In genomic region chr4:69878250-69878649, GRCh38 we compare ENCODE assay signal across 23 cellular contexts. TPM values are rescaled to one million over a fixed set of nuclear protein-coding genes. Genes with fewer than 3 reads are reported as not detected.
DNase-seq lines count a peak whose midpoint lies in the region; ATAC-seq and TF ChIP-seq lines count a peak whose summit lies in the region.
"Had no signal": no experiment of that assay in that cellular context is flagged by ENCODE, and none has a peak within 500 bp of the region (broad histone marks: within the 10 kb centered on the region; RNA-seq: fewer than 3 reads in every experiment).

No MANE protein-coding gene starts in this region.

- no peak overlapping the region for H3K4me3 Mint-ChIP-seq in mesothelial cell of epicardium
- H3K4me3 Mint-ChIP-seq in progenitor cell of endocrine pancreas (ENCODE audit: low read depth), result no peak overlapping the region
- H3K4me3 Mint-ChIP-seq in activated T-cell treated with anti-CD3 and anti-CD28 coated beads, Interleukin-2, amount 50 U/mL, for 4 hours, result no peak overlapping the region
- H3K4me3 Mint-ChIP-seq: CD4-positive, alpha-beta memory T cell; GM23338; H9 had no signal

- H3K36me3 Mint-ChIP-seq in mesothelial cell of epicardium (no peaks in the 10 kb centered on the region), progenitor cell of endocrine pancreas (ENCODE audit: insufficient read depth) (peaks cover 1% of the 10 kb centered on the region)
- H3K36me3 Mint-ChIP-seq in activated T-cell treated with anti-CD3 and anti-CD28 coated beads, Interleukin-2, amount 50 U/mL, for 4 hours (ENCODE audit: insufficient read depth), result no peaks in the 10 kb centered on the region
- H3K36me3 Mint-ChIP-seq: CD4-positive, alpha-beta memory T cell had no signal

- H3K4me3 ChIP-seq in fibroblast of pulmonary artery (replicated peaks; ENCODE audit: low read depth, low read length), result no peak overlapping the region
- H3K4me3 ChIP-seq: GM23338 had no signal

- H3K9me3 Mint-ChIP-seq in mesothelial cell of epicardium (no peaks in the 10 kb centered on the region), progenitor cell of endocrine pancreas (ENCODE audit: low read depth) (peaks cover 7% of the 10 kb centered on the region)
- H3K9me3 Mint-ChIP-seq in activated T-cell treated with anti-CD3 and anti-CD28 coated beads, Interleukin-2, amount 50 U/mL, for 4 hours, result no peaks in the 10 kb centered on the region

- no peak for TF ChIP-seq CTCF in fibroblast of pulmonary artery (IDR thresholded peaks at IDR 0.05; ENCODE audit: low read length, missing control alignments)
- TF ChIP-seq CTCF in mesothelial cell of epicardium (IDR thresholded peaks at IDR 0.05; ENCODE audit: unreplicated experiment), result no peak
- no peak for TF ChIP-seq CTCF in progenitor cell of endocrine pancreas (IDR thresholded peaks at IDR 0.05; ENCODE audit: unreplicated experiment)

- H3K4me1 Mint-ChIP-seq in mesothelial cell of epicardium (peaks cover 45% of the 10 kb centered on the region), progenitor cell of endocrine pancreas (ENCODE audit: low read depth) (peaks cover 33% of the 10 kb centered on the region)
- no peaks in the 10 kb centered on the region for H3K4me1 Mint-ChIP-seq in activated T-cell treated with anti-CD3 and anti-CD28 coated beads, Interleukin-2, amount 50 U/mL, for 4 hours (ENCODE audit: low read depth)
- H3K4me1 Mint-ChIP-seq: CD4-positive, alpha-beta memory T cell; GM23338; H9 had no signal

- no peak for ATAC-seq in activated T-cell treated with anti-CD3 and anti-CD28 coated beads, Interleukin-2, amount 50 U/mL, for 4 hours
- ATAC-seq: GM23338, HCT116 had no signal

- DNase-seq in amniotic epithelial cell (ENCODE audit: low read depth) (peak; percentile 39), fibroblast of pulmonary artery (ENCODE audit: low read depth) (peak; percentile 54), mesothelial cell of epicardium (ENCODE audit: low spot score in 2 of 2, unreplicated experiment in 2 of 2) (no peak), progenitor cell of endocrine pancreas (ENCODE audit: low spot score, unreplicated experiment) (no peak), NCI-H187 (lab: John Stamatoyannopoulos, UW) (no peak), putamen (ENCODE audit: low spot score) (no peak), NOMO-1 (lab: John Stamatoyannopoulos, UW; ENCODE audit: unreplicated experiment in 2 of 2) (no peak)
- no peak for DNase-seq in activated T-cell treated with anti-CD3 and anti-CD28 coated beads, Interleukin-2, amount 50 U/mL, for 4 hours
- DNase-seq: C1 segment of cervical spinal cord; Calu3; CD4-positive, alpha-beta memory T cell; COR-L47; DMS53; DMS79 treated with DMSO at 0.1 percent for 48 hours; GF-D8; H9 had no signal

- no peaks in the 10 kb centered on the region for H3K27me3 Mint-ChIP-seq in mesothelial cell of epicardium (ENCODE audit: low read depth)
- no peaks in the 10 kb centered on the region for H3K27me3 Mint-ChIP-seq in progenitor cell of endocrine pancreas
- H3K27me3 Mint-ChIP-seq in activated T-cell treated with anti-CD3 and anti-CD28 coated beads, Interleukin-2, amount 50 U/mL, for 4 hours (ENCODE audit: low read depth), result no peaks in the 10 kb centered on the region
- H3K27me3 Mint-ChIP-seq: CD4-positive, alpha-beta memory T cell had no signal

- H3K27ac Mint-ChIP-seq in mesothelial cell of epicardium (peak overlapping the region; percentile 68), progenitor cell of endocrine pancreas (peak overlapping the region; percentile 78)
- H3K27ac Mint-ChIP-seq: CD4-positive, alpha-beta memory T cell; GM23338; H9 had no signal

RNA-seq across cellular contexts. Expression of gene SULT1E1, which starts 18.3 kb away (rescaled TPM):
- total RNA-seq in mesothelial cell of epicardium, result 118 to 122 TPM (median 121 TPM) in 3 replicates
- 15.3 and 24.9 TPM in 2 replicates for total RNA-seq in progenitor cell of endocrine pancreas
- not detected for total RNA-seq in activated T-cell treated with anti-CD3 and anti-CD28 coated beads, Interleukin-2, amount 50 U/mL, for 4 hours
- total RNA-seq: A172; CD4-positive, alpha-beta memory T cell; G401; GM23338; H9 had no signal

RNA-seq across cellular contexts. Expression of gene CSN1S1, which starts 52.6 kb away (rescaled TPM):
- total RNA-seq in mesothelial cell of epicardium, result not detected in 3 replicates
- total RNA-seq in progenitor cell of endocrine pancreas, result not detected in 2 replicates
- not detected for total RNA-seq in activated T-cell treated with anti-CD3 and anti-CD28 coated beads, Interleukin-2, amount 50 U/mL, for 4 hours
- total RNA-seq: A172; A673; Calu3; CD4-positive, alpha-beta memory T cell; Daoy; G401; GM23338; H4; H9 had no signal

Comparison
In these comparisons a context has a peak if more than half of its experiments do, and no peak if none do; other contexts are left out.
1. DNase-seq: peak in amniotic epithelial cell (single experiment) and fibroblast of pulmonary artery (single experiment); none in mesothelial cell of epicardium (0 of 2), progenitor cell of endocrine pancreas (single experiment), NCI-H187 (0 of 2), putamen (single experiment), activated T-cell treated with anti-CD3 and anti-CD28 coated beads, Interleukin-2, amount 50 U/mL, for 4 hours (single experiment) and NOMO-1 (0 of 2).
2. RNA of gene SULT1E1, which starts 18.3 kb away (total RNA-seq): 118 to 122 TPM in mesothelial cell of epicardium and 15.3 to 24.9 TPM in progenitor cell of endocrine pancreas; not detected in activated T-cell treated with anti-CD3 and anti-CD28 coated beads, Interleukin-2, amount 50 U/mL, for 4 hours; every median in the first group is over 10 times any median in the second.